In the genomic region with DNA sequence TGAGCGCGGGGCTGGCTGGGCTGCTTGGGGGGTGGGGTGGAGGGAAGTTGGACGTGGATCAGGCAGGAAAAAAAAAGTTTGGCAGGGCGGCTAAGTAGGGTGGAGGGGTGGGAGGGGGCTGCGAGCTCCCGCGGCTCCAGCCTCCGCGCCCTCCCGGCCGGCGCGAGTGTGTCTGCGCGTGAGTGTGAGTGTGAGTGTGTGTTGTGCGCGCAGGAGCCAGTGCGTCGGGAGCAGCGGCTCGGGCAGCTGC, we compare ENCODE assay signal across 8 cellular contexts. TPM values are rescaled to one million over a fixed set of nuclear protein-coding genes. Genes with fewer than 3 reads are reported as not detected.
DNase-seq lines count a peak whose midpoint lies in the region; ATAC-seq, FAIRE-seq and TF ChIP-seq lines count a peak whose summit lies in the region.

No MANE protein-coding gene starts in this region.

- H3K9me3 ChIP-seq in K562 (replicated peaks; ENCODE audit: control insufficient read depth, insufficient read depth, low read depth, low read length), result no peaks in the 10 kb centered on the region
- no peaks in the 10 kb centered on the region for H3K9me3 ChIP-seq in HepG2 (ENCODE audit: low read length)
- no peaks in the 10 kb centered on the region for H3K9me3 ChIP-seq in tibial nerve

- BruUV-seq in K562 (replicated peaks; lab: Mats Ljungman, UMichigan) (no TSS peak), HepG2 (replicated peaks; lab: Mats Ljungman, UMichigan) (no TSS peak)

- DNase-seq in T-helper 2 cell treated with Interferon-gamma antibody and Interleukin-4, amounts not matched to agents 5 μg/mL and 100 μg/mL, for 36 hours (ENCODE audit: low spot score), result no peak
- no peak for DNase-seq in T-helper 2 cell
- peak in 2 of 4 experiments; percentile 36 to 38 for DNase-seq in K562 (ENCODE audit: extremely low read depth in 1 of 4, low spot score in 3 of 4)
- no peak for DNase-seq in HepG2 (ENCODE audit: low spot score)
- peak in 1 of 2 donors; percentile 20 for DNase-seq in tibial nerve (ENCODE audit: low spot score in 2 of 2)
- DNase-seq in inferior parietal cortex (ENCODE audit: extremely low spot score), result no peak
- DNase-seq in mucosa of gallbladder (ENCODE audit: low spot score), result no peak
- DNase-seq in NCI-H187 treated with DMSO at 0.1 percent for 48 hours (lab: John Stamatoyannopoulos, UW), result no peak

- no peaks in the 10 kb centered on the region for H3K27me3 ChIP-seq in K562 (ENCODE audit: control insufficient read depth in 2 of 2, insufficient read depth in 2 of 2, low read length in 2 of 2)
- H3K27me3 ChIP-seq in HepG2 (ENCODE audit: control insufficient read depth in 1 of 2, insufficient read depth in 2 of 2, low read length in 2 of 2), result peaks cover 0 to 17% of the 10 kb centered on the region in 2 experiments; a peak in 3 of 5 replicates
- no peaks in the 10 kb centered on the region for H3K27me3 ChIP-seq in tibial nerve

- POLR2A ChIA-PET in K562 (lab: Yijun Ruan, JAX), result interaction anchor here (1.3 to 3.0 kb wide), 2 partner anchors 11 to 14 kb away, joined by 3 to 11 read pairs; no protein-coding TSS in a partner anchor
- POLR2A ChIA-PET in HepG2 (lab: Yijun Ruan, JAX), result no interaction called here

- CTCF ChIA-PET in K562 (lab: Yijun Ruan, JAX; ENCODE audit: low intra/inter-chr PET ratio) (no interaction called here), HepG2 (lab: Yijun Ruan, JAX; ENCODE audit: low intra/inter-chr PET ratio, low total read pairs) (no interaction called here)

- no peaks in the 10 kb centered on the region; the same call in 2 of the 3 replicates for H3K36me3 ChIP-seq in K562 (ENCODE audit: control insufficient read depth, insufficient read depth, low read length)
- H3K36me3 ChIP-seq in HepG2 (replicated peaks in 1 of 2; ENCODE audit: control insufficient read depth in 1 of 2, insufficient read depth in 2 of 2, low read length in 2 of 2), result no peaks in the 10 kb centered on the region
- no peaks in the 10 kb centered on the region for H3K36me3 ChIP-seq in tibial nerve

- in situ Hi-C loops in K562 (cut with MboI) (no loop called here), HepG2 (cut with HindIII; ENCODE audit: extremely low pct_ligation_motif_present, low pct_unique_long_range_greater_than_20kb) (loop anchor here (25.0 kb wide), 1 partner anchor 820 kb away; a partner anchor contains a TSS)

- TF ChIP-seq CTCF in K562 (IDR thresholded peaks at IDR 0.05 in 2 of 3, conservative IDR thresholded peaks at IDR 0.05 in 1 of 3; ENCODE audit: insufficient read depth in 2 of 3, low read depth in 1 of 3, low read length in 3 of 3) (no peak), HepG2 (CRISPR knock-in tag; IDR thresholded peaks at IDR 0.05) (no peak), tibial nerve (IDR thresholded peaks at IDR 0.05) (no peak)

- no peaks in the 10 kb centered on the region for H3K27me3 Mint-ChIP-seq in T-helper 2 cell treated with Interferon-gamma antibody and Interleukin-4, amounts not matched to agents 5 μg/mL and 100 μg/mL, for 36 hours (ENCODE audit: low read depth)

- H3K4me2 ChIP-seq in K562 (ENCODE audit: insufficient read depth, low read length), result peak overlapping the region; percentile 90
- peak overlapping the region; percentile 93 for H3K4me2 ChIP-seq in HepG2 (ENCODE audit: low read depth, low read length)

- H3K9ac ChIP-seq in K562 (ENCODE audit: insufficient read depth in 1 of 2, low read depth in 2 of 2, low read length in 2 of 2) (peak overlapping the region; percentile 75 to 98), HepG2 (ENCODE audit: insufficient read depth, low read depth, low read length) (peak overlapping the region; percentile 68)

- H3K4me3 ChIP-seq in K562, result peak overlapping the region; percentile 71
- H3K4me3 ChIP-seq in HepG2 (replicated peaks in 1 of 3; ENCODE audit: insufficient read depth in 1 of 3, low read depth in 2 of 3, low read length in 3 of 3), result peak overlapping the region; percentile 76 to 84 (median 84)
- peak overlapping the region; percentile 72 to 87 (median 82) for H3K4me3 ChIP-seq in tibial nerve

- H3K79me2 ChIP-seq in K562 (ENCODE audit: control insufficient read depth, insufficient read depth, low read length), result peaks cover 63% of the 10 kb centered on the region
- H3K79me2 ChIP-seq in HepG2 (ENCODE audit: insufficient read depth, low read length), result peaks cover 27% of the 10 kb centered on the region

- no peaks in the 10 kb centered on the region for H3K9me1 ChIP-seq in K562 (ENCODE audit: control insufficient read depth, insufficient read depth, low read length)

- ATAC-seq in K562 (no peak; the same call in 1 of the 3 replicates), HepG2 (peak; percentile 4; the same call in 1 of the 3 replicates)

- WGBS in K562 (ENCODE audit: insufficient coverage, low coverage, missing lambda C conversion rate), result 0% methylated on average over 8 of the region's 21 CpGs
- 3% methylated on average over 14 of the region's 21 CpGs for WGBS in HepG2 (ENCODE audit: low lambda C conversion rate)
- WGBS in tibial nerve, 2 donors, result 0 to 1% methylated on average over 17 to 21 of the region's 21 CpGs

- peaks cover 19 to 21% of the 10 kb centered on the region in 2 experiments for H3K4me1 ChIP-seq in K562 (replicated peaks in 1 of 2; ENCODE audit: control insufficient read depth in 2 of 2, insufficient read depth in 2 of 2, low read length in 2 of 2)
- peaks cover 19% of the 10 kb centered on the region for H3K4me1 ChIP-seq in HepG2 (ENCODE audit: insufficient read depth, low read length)
- peaks cover 0 to 43% (median 27%) of the 10 kb centered on the region in 4 donors for H3K4me1 ChIP-seq in tibial nerve

- H3K4me1 Mint-ChIP-seq in T-helper 2 cell treated with Interferon-gamma antibody and Interleukin-4, amounts not matched to agents 5 μg/mL and 100 μg/mL, for 36 hours (ENCODE audit: low read depth), result peaks cover 59% of the 10 kb centered on the region

- TF ChIP-seq RAD21 in K562 (CRISPR knock-in tag; conservative IDR thresholded peaks at IDR 0.05 in 1 of 2, IDR thresholded peaks at IDR 0.05 in 1 of 2), result no peak
- no peak for TF ChIP-seq RAD21 in HepG2 (CRISPR knock-in tag; IDR thresholded peaks at IDR 0.05)

- no peaks in the 10 kb centered on the region for H3K9me3 Mint-ChIP-seq in T-helper 2 cell treated with Interferon-gamma antibody and Interleukin-4, amounts not matched to agents 5 μg/mL and 100 μg/mL, for 36 hours

- intact Hi-C loops in K562 (cut with micrococcal nuclease) (loop anchor here (10.0 kb wide), 1 partner anchor 68 kb away; no protein-coding TSS in a partner anchor), HepG2 (cut with micrococcal nuclease; ENCODE audit: unreplicated experiment) (loop anchor here (5.0 kb wide), 1 partner anchor 50 kb away; no protein-coding TSS in a partner anchor)

- no peak for FAIRE-seq in K562 (lab: Jason Lieb, UNC)
- FAIRE-seq in HepG2 (lab: Jason Lieb, UNC), result no peak

- H3K4me3 Mint-ChIP-seq in T-helper 2 cell treated with Interferon-gamma antibody and Interleukin-4, amounts not matched to agents 5 μg/mL and 100 μg/mL, for 36 hours, result peak overlapping the region; percentile 98

- H3K36me3 Mint-ChIP-seq in T-helper 2 cell treated with Interferon-gamma antibody and Interleukin-4, amounts not matched to agents 5 μg/mL and 100 μg/mL, for 36 hours (ENCODE audit: low read depth), result peaks cover 17% of the 10 kb centered on the region

- H4K20me1 ChIP-seq in K562 (replicated peaks; ENCODE audit: control insufficient read depth, insufficient read depth, low read length) (no peaks in the 10 kb centered on the region), HepG2 (ENCODE audit: insufficient read depth, low read length) (no peaks in the 10 kb centered on the region)

- H3K27ac Mint-ChIP-seq in T-helper 2 cell treated with Interferon-gamma antibody and Interleukin-4, amounts not matched to agents 5 μg/mL and 100 μg/mL, for 36 hours, result peak overlapping the region; percentile 100

- TF ChIP-seq POLR2A in K562 (conservative IDR thresholded peaks at IDR 0.05) (no peak), HepG2 (IDR thresholded peaks at IDR 0.05; ENCODE audit: insufficient read depth in 1 of 2, low read depth in 2 of 2, low read length in 2 of 2) (no peak), tibial nerve (IDR thresholded peaks at IDR 0.05) (no peak)

- H2AFZ ChIP-seq in K562 (ENCODE audit: low read depth, low read length) (peak overlapping the region; percentile 68), HepG2 (ENCODE audit: low read length) (no peak overlapping the region)

- peak overlapping the region; percentile 93 for H3K27ac ChIP-seq in K562 (ENCODE audit: extremely low read depth, low read depth, low read length)
- H3K27ac ChIP-seq in HepG2 (ENCODE audit: extremely low read length, insufficient read depth, low read length), result peak overlapping the region; percentile 60
- peak overlapping the region; percentile 89 to 99 (median 96) for H3K27ac ChIP-seq in tibial nerve

- TF ChIP-seq EP300 in K562 (IDR thresholded peaks at IDR 0.05; ENCODE audit: low read length) (no peak), HepG2 (IDR thresholded peaks at IDR 0.05; ENCODE audit: low read depth in 2 of 2, low read length in 2 of 2) (no peak), HepG2 (CRISPR knock-in tag; IDR thresholded peaks at IDR 0.05; ENCODE audit: borderline replicate concordance) (no peak), tibial nerve (IDR thresholded peaks at IDR 0.05) (no peak)

RNA-seq across cellular contexts. Expression of a gene that starts 2.0 kb away (rescaled TPM):
- 79.2 and 117 TPM in 2 replicates for total RNA-seq in K562 (2011; cell fraction: chromatin; rRNA removed; ENCODE audit: low replicate concordance)
- 31.4 and 47.4 TPM in 2 replicates for total RNA-seq in K562 (2011; cell fraction: nucleolus; rRNA removed)
- total RNA-seq in K562 (2011; cell fraction: nucleoplasm; rRNA removed), result 67.2 and 80.6 TPM in 2 replicates
- total RNA-seq in K562 (2014; rRNA removed) (21.2 and 23.7 TPM in 2 replicates), K562 (2014; rRNA removed; fragmentation: Illumina TruSeq; extraction: Trizol) (32.6 and 34.9 TPM in 2 replicates), K562 (2015; rRNA removed; fragmentation: Illumina TruSeq; extraction: Trizol) (30.1 and 32.9 TPM in 2 replicates), K562 (2021) (34.8 and 35.0 TPM in 2 replicates), HepG2 (2016; rRNA removed; fragmentation: Illumina TruSeq; extraction: Trizol) (23.7 and 35.5 TPM in 2 replicates), tibial nerve (100 to 1,000 TPM in 3 of 4 donors, 10 to 100 TPM in 1; 75.9 to 140 (median 119) TPM), mucosa of gallbladder (184 TPM)
- polyA plus RNA-seq in K562 (2011; rRNA removed) (28.8 and 45.9 TPM in 2 replicates), K562 (2014; fragmentation: Illumina TruSeq; extraction: Trizol) (25.5 and 27.8 TPM in 2 replicates), K562 (2014; fragmentation: Nextera tagmentation; extraction: Ambion mirVana) (1 to 10 TPM; 8.0 to 8.3 TPM), K562 (2014; rRNA removed) (17.8 and 20.4 TPM in 2 replicates), HepG2 (2011; rRNA removed) (22.5 and 24.7 TPM in 2 replicates)
- polyA plus RNA-seq in K562 (2011; cell fraction: cytosol; rRNA removed), result 40.2 and 49.5 TPM in 2 replicates
- 66.9 and 68.6 TPM in 2 replicates for polyA plus RNA-seq in K562 (2011; cell fraction: nucleus; rRNA removed)
- polyA plus RNA-seq in K562 (2012), result 25.1 and 25.2 TPM in 2 replicates
- polyA minus RNA-seq in K562 (2011; rRNA and poly(A)+ RNA removed), result 74.8 and 99.3 TPM in 2 replicates
- polyA minus RNA-seq in K562 (2011; cell fraction: cytosol; rRNA and poly(A)+ RNA removed), result 22.7 and 27.1 TPM in 2 replicates
- polyA minus RNA-seq in K562 (2011; cell fraction: nucleus; rRNA and poly(A)+ RNA removed), result 84.8 and 137 TPM in 2 replicates
- 7.6 and 9.4 TPM in 2 replicates for total RNA-seq in HepG2 (2016; cell fraction: cytosol; rRNA removed; fragmentation: Illumina TruSeq; extraction: Trizol; ENCODE audit: low read depth)
- 22.4 and 29.1 TPM in 2 replicates for total RNA-seq in HepG2 (2016; cell fraction: insoluble cytoplasmic fraction; rRNA removed; fragmentation: Illumina TruSeq; extraction: Trizol)
- 12.8 and 13.5 TPM in 2 replicates for total RNA-seq in HepG2 (2016; cell fraction: membrane; rRNA removed; fragmentation: Illumina TruSeq; extraction: Trizol)
- total RNA-seq in HepG2 (2016; cell fraction: nucleus; rRNA removed; fragmentation: Illumina TruSeq; extraction: Trizol), result 40.2 and 47.8 TPM in 2 replicates
- polyA plus RNA-seq in HepG2 (2011; cell fraction: cytosol; rRNA removed), result 14.4 and 15.9 TPM in 2 replicates
- polyA plus RNA-seq in HepG2 (2011; cell fraction: nucleus; rRNA removed), result 23.7 and 25.6 TPM in 2 replicates
- 15.0 and 16.7 TPM in 2 replicates for polyA plus RNA-seq in HepG2 (2012)
- 1.1 and 1.4 TPM in 2 replicates for polyA plus RNA-seq in HepG2 (2016; cell fraction: cytosol; fragmentation: Illumina TruSeq; extraction: Trizol; ENCODE audit: low read depth)
- polyA plus RNA-seq in HepG2 (2016; cell fraction: insoluble cytoplasmic fraction; fragmentation: Illumina TruSeq; extraction: Trizol; ENCODE audit: low read depth), result 25.9 and 26.3 TPM in 2 replicates
- 3.6 and 5.2 TPM in 2 replicates for polyA plus RNA-seq in HepG2 (2016; cell fraction: membrane; fragmentation: Illumina TruSeq; extraction: Trizol; ENCODE audit: low read depth)
- polyA plus RNA-seq in HepG2 (2016; cell fraction: nucleus; fragmentation: Illumina TruSeq; extraction: Trizol; ENCODE audit: insufficient read depth, low read depth), result 29.0 and 30.2 TPM in 2 replicates
- polyA minus RNA-seq in HepG2 (2011; rRNA and poly(A)+ RNA removed; ENCODE audit: low replicate concordance), result 93.2 and 190 TPM in 2 replicates
- 18.9 and 25.9 TPM in 2 replicates for polyA minus RNA-seq in HepG2 (2011; cell fraction: cytosol; rRNA and poly(A)+ RNA removed)
- polyA minus RNA-seq in HepG2 (2011; cell fraction: nucleus; rRNA and poly(A)+ RNA removed), result 94.9 and 103 TPM in 2 replicates
